ENCODE assay signal across 8 cellular contexts in the genomic region with DNA sequence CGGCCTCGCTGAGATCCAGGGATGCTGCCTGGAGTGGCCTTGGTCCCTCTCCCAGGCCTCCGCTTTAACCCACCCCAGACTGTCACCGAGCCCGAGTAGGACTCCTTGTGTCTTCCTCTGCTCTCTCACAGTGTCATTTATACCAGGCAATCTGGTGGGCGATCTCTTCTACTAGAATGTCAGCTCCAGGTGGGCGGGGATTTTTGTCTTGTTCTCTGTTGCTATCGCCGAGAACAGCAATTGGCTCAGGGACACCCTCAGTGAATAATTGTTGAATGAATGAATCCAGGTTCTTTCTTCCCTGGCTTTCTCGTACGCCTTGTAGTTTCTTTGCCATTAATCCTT. TPM values are rescaled to one million over a fixed set of nuclear protein-coding genes. Genes with fewer than 3 reads are reported as not detected.
DNase-seq lines count a peak whose midpoint lies in the region; FAIRE-seq and TF ChIP-seq lines count a peak whose summit lies in the region.

No MANE protein-coding gene starts in this region.

- TF ChIP-seq CTCF in left ventricle myocardium inferior (IDR thresholded peaks at IDR 0.05; ENCODE audit: borderline replicate concordance), result no peak

- FAIRE-seq in RCC 7860 (lab: Jason Lieb, UNC), result no peak

- peaks cover 47% of the 10 kb centered on the region for H3K36me3 ChIP-seq in left ventricle myocardium inferior
- peaks cover 29 to 45% (median 35%) of the 10 kb centered on the region in 3 donors for H3K36me3 ChIP-seq in skeletal muscle tissue (ENCODE audit: control insufficient read depth in 3 of 3, insufficient read depth in 3 of 3, low read length in 3 of 3)

- peaks cover 47% of the 10 kb centered on the region for H3K4me1 ChIP-seq in left ventricle myocardium inferior
- peaks cover 16 to 27% (median 20%) of the 10 kb centered on the region in 3 donors for H3K4me1 ChIP-seq in skeletal muscle tissue (ENCODE audit: control insufficient read depth in 3 of 3, insufficient read depth in 3 of 3, low read length in 3 of 3)

- no peaks in the 10 kb centered on the region for H3K9me3 ChIP-seq in left ventricle myocardium inferior (replicated peaks)
- no peaks in the 10 kb centered on the region for H3K9me3 ChIP-seq in skeletal muscle tissue (ENCODE audit: control insufficient read depth in 3 of 3, low read length in 3 of 3)

- H3K27ac ChIP-seq in left ventricle myocardium inferior (replicated peaks) (peak overlapping the region; percentile 91), skeletal muscle tissue (ENCODE audit: low read depth, low read length) (peak overlapping the region; percentile 93)

- peak overlapping the region; percentile 85 for H3K4me3 ChIP-seq in left ventricle myocardium inferior
- H3K4me3 ChIP-seq in skeletal muscle tissue (ENCODE audit: low read length in 3 of 3), result peak overlapping the region; percentile 97 to 99 (median 99)

- peak overlapping the region; percentile 96 to 99 (median 98) for H3K9ac ChIP-seq in skeletal muscle tissue (ENCODE audit: low read depth in 1 of 3, low read length in 3 of 3)

- H3K27me3 ChIP-seq in left ventricle myocardium inferior (ENCODE audit: low read depth) (no peaks in the 10 kb centered on the region), skeletal muscle tissue (ENCODE audit: control insufficient read depth in 3 of 3, insufficient read depth in 3 of 3, low read length in 3 of 3) (no peaks in the 10 kb centered on the region)

- intact Hi-C loops in left ventricle myocardium inferior (cut with micrococcal nuclease), result no loop called here

- DNase-seq in activated CD4-positive, alpha-beta T cell treated with anti-CD3 and anti-CD28 coated beads for 4 hours, result peak; percentile 58 to 72
- no peak for DNase-seq in activated CD4-positive, alpha-beta T cell treated with anti-CD3 and anti-CD28 coated beads, Interleukin-2, amount 50 U/mL, for 1 hour
- DNase-seq in activated T-cell treated with anti-CD3 and anti-CD28 coated beads for 48 hours (ENCODE audit: low read depth) (peak; percentile 35), left ventricle myocardium inferior (no peak), epidermal melanocyte (ENCODE audit: insufficient read length, low spot score) (no peak), RCC 7860 (ENCODE audit: low spot score) (no peak), LoVo (ENCODE audit: low spot score) (no peak)

RNA-seq across cellular contexts. Expression of gene DHX38, which starts 0.6 kb away (rescaled TPM):
- total RNA-seq in left ventricle myocardium inferior, result 38.7 TPM
- 53.2 TPM for total RNA-seq in skeletal muscle tissue

RNA-seq across cellular contexts. Expression of gene TXNL4B, which starts 0.8 kb away (rescaled TPM):
- total RNA-seq in left ventricle myocardium inferior (6.7 TPM), skeletal muscle tissue (9.9 TPM)

RNA-seq across cellular contexts. Expression of gene HPR, which starts 31.2 kb away (rescaled TPM):
- total RNA-seq in left ventricle myocardium inferior (67.8 TPM), skeletal muscle tissue (not detected)

RNA-seq across cellular contexts. Expression of gene HP, which starts 39.9 kb away (rescaled TPM):
- total RNA-seq in left ventricle myocardium inferior, result 1.6 TPM
- total RNA-seq in skeletal muscle tissue, result 11.5 TPM

Comparison
In these comparisons a context has a peak if more than half of its experiments do, and no peak if none do; other contexts are left out.
1. DNase-seq: peak in activated CD4-positive, alpha-beta T cell treated with anti-CD3 and anti-CD28 coated beads for 4 hours (2 of 2) and activated T-cell treated with anti-CD3 and anti-CD28 coated beads for 48 hours (single experiment); none in activated CD4-positive, alpha-beta T cell treated with anti-CD3 and anti-CD28 coated beads, Interleukin-2, amount 50 U/mL, for 1 hour (single experiment), left ventricle myocardium inferior (single experiment), epidermal melanocyte (single experiment), RCC 7860 (single experiment) and LoVo (single experiment).
2. RNA of gene HPR, which starts 31.2 kb away (total RNA-seq): 67.8 TPM in left ventricle myocardium inferior (single experiment); not detected in skeletal muscle tissue (single experiment); every median in the first group is over 10 times any median in the second.